In the genomic region with DNA sequence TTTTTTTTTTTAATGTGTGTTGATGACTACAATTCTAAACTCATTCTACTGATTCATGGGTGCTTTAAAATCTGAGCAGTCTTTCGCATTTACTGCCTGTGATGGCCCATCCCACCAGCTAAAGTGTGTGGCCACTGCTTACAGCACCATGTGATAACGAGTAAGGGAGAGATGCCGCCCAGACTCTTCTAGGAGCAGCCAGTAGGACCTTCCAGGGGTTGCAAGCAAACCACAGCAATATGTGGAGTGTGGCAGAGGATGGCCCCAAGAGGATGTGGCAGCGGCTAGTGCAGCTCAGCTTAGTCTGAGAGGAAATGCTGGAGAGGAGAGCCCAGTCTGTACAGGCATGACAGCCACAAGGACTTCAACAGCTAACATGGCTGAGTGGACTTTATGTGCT, we compare ENCODE assay signal across 12 cellular contexts. TPM values are rescaled to one million over a fixed set of nuclear protein-coding genes. Genes with fewer than 3 reads are reported as not detected.
DNase-seq lines count a peak whose midpoint lies in the region; ATAC-seq lines count a peak whose summit lies in the region.
"Had no signal": no experiment of that assay in that cellular context is flagged by ENCODE, and none has a peak within 500 bp of the region (broad histone marks: within the 10 kb centered on the region; RNA-seq: fewer than 3 reads in every experiment).

No MANE protein-coding gene starts in this region.

- no peaks in the 10 kb centered on the region for H3K36me3 Mint-ChIP-seq in activated naive CD8-positive, alpha-beta T cell treated with anti-CD3 and anti-CD28 coated beads, Interleukin-2, amount 50 U/mL, for 24 hours (ENCODE audit: low read depth)

- H3K27me3 Mint-ChIP-seq in activated naive CD8-positive, alpha-beta T cell treated with anti-CD3 and anti-CD28 coated beads, Interleukin-2, amount 50 U/mL, for 24 hours = peaks cover 5% of the 10 kb centered on the region

- peak; percentile 39 for DNase-seq in Ammon's horn (ENCODE audit: low spot score)
- peak; percentile 16 for DNase-seq in SKM-1 (lab: John Stamatoyannopoulos, UW; ENCODE audit: unreplicated experiment)
- DNase-seq in activated naive CD8-positive, alpha-beta T cell treated with anti-CD3 and anti-CD28 coated beads, Interleukin-2, amount 50 U/mL, for 24 hours = peak; percentile 23
- DNase-seq in H7 = no peak
- no peak for DNase-seq in NAMALWA (ENCODE audit: low spot score)
- no peak for DNase-seq in EL
- DNase-seq: brain microvascular endothelial cell; stimulated activated CD4-positive, alpha-beta T cell treated with anti-CD3 and anti-CD28 coated beads, Interleukin-4, amount 100 ng/mL, for 1 hour had no signal

- no peaks in the 10 kb centered on the region for H3K27me3 ChIP-seq in H7 (ENCODE audit: control insufficient read depth, insufficient read depth, low read length)
- H3K27me3 ChIP-seq: brain microvascular endothelial cell had no signal

- H3K4me3 ChIP-seq in H7 (ENCODE audit: insufficient read depth, low read depth, low read length) = no peak overlapping the region

- no peaks in the 10 kb centered on the region for H3K9me3 Mint-ChIP-seq in activated naive CD8-positive, alpha-beta T cell treated with anti-CD3 and anti-CD28 coated beads, Interleukin-2, amount 50 U/mL, for 24 hours

- H3K27ac Mint-ChIP-seq in activated naive CD8-positive, alpha-beta T cell treated with anti-CD3 and anti-CD28 coated beads, Interleukin-2, amount 50 U/mL, for 24 hours = peak overlapping the region; percentile 7

- H3K4me1 Mint-ChIP-seq in activated naive CD8-positive, alpha-beta T cell treated with anti-CD3 and anti-CD28 coated beads, Interleukin-2, amount 50 U/mL, for 24 hours = peaks cover 41% of the 10 kb centered on the region

- peak overlapping the region; percentile 12 for H3K4me3 Mint-ChIP-seq in activated naive CD8-positive, alpha-beta T cell treated with anti-CD3 and anti-CD28 coated beads, Interleukin-2, amount 50 U/mL, for 24 hours

- ATAC-seq in GM18870 (IDR thresholded peaks at IDR 0.05; ENCODE audit: unreplicated experiment) (peak; percentile 26), GM21529 (IDR thresholded peaks at IDR 0.05; ENCODE audit: unreplicated experiment) (no peak)
- peak; percentile 45 for ATAC-seq in activated naive CD8-positive, alpha-beta T cell treated with anti-CD3 and anti-CD28 coated beads, Interleukin-2, amount 50 U/mL, for 24 hours

- H3K36me3 ChIP-seq in H7 (replicated peaks; ENCODE audit: control insufficient read depth, insufficient read depth, low read length) = no peaks in the 10 kb centered on the region
- H3K36me3 ChIP-seq: brain microvascular endothelial cell had no signal

RNA-seq across cellular contexts. Expression of a gene that starts 14.9 kb away (rescaled TPM):
- total RNA-seq in H7 (2014; rRNA removed; shearing (Covaris generic)) = not detected in 2 replicates
- total RNA-seq: OCI-LY7 had no signal

RNA-seq across cellular contexts. Expression of a gene that starts 37.4 kb away (rescaled TPM):
- total RNA-seq in H7 (2014; rRNA removed; shearing (Covaris generic)) = 0.11 and 0.38 TPM in 2 replicates
- total RNA-seq: OCI-LY7, subcutaneous adipose tissue had no signal

RNA-seq across cellular contexts. Expression of a gene that starts 57.3 kb away (rescaled TPM):
- total RNA-seq in H7 (2014; rRNA removed; shearing (Covaris generic)) = 14.9 and 24.8 TPM in 2 replicates

Comparison
In these comparisons a context has a peak if more than half of its experiments do, and no peak if none do; other contexts are left out.
1. DNase-seq: peak in Ammon's horn (single experiment), SKM-1 (single experiment) and activated naive CD8-positive, alpha-beta T cell treated with anti-CD3 and anti-CD28 coated beads, Interleukin-2, amount 50 U/mL, for 24 hours (single experiment); none in H7 (single experiment), NAMALWA (single experiment) and EL (single experiment).